9 cellular contexts compared by ENCODE assay signal in genomic region chr2:154697422-154698237, GRCh38. TPM values are rescaled to one million over a fixed set of nuclear protein-coding genes. Genes with fewer than 3 reads are reported as not detected.
A peak's percentile ranks its signal among the peaks of the same experiment; 100 is the strongest.
DNase-seq lines count a peak whose midpoint lies in the region; ATAC-seq, FAIRE-seq and TF ChIP-seq lines count a peak whose summit lies in the region.
"Had no signal": no experiment of that assay in that cellular context is flagged by ENCODE, and none has a peak within 500 bp of the region (broad histone marks: within the 10 kb centered on the region; RNA-seq: fewer than 3 reads in every experiment).

No MANE protein-coding gene starts in this region.

- in situ Hi-C loops in Panc1 (cut with HindIII; ENCODE audit: low pct_unique_long_range_greater_than_20kb, low sequenced_read_pairs) = no loop called here

- BruUV-seq in Panc1 (replicated peaks; lab: Mats Ljungman, UMichigan) = no TSS peak

- no peak for FAIRE-seq in HTR-8/SVneo (lab: Jason Lieb, UNC)
- FAIRE-seq: GM18507 had no signal

- DNase-seq in EH (ENCODE audit: low read depth) (peak; percentile 3), Panc1 (ENCODE audit: low read depth, low spot score) (no peak), heart left ventricle (peak in 3 of 5 donors; percentile 9 to 63 (median 21)), posterior vena cava (ENCODE audit: low spot score) (peak; percentile 85), RKO (ENCODE audit: low spot score) (no peak), SIG-M5 treated with dmso at 0.1 percent for 504 hours (lab: John Stamatoyannopoulos, UW; ENCODE audit: unreplicated experiment) (no peak), HTR-8/SVneo (ENCODE audit: insufficient read length, low spot score) (no peak)

- POLR2A ChIA-PET in Panc1 (lab: Charles Lee) = no interaction called here

- H3K4me1 ChIP-seq in Panc1 (ENCODE audit: control insufficient read depth, insufficient read depth, low read length) = no peaks in the 10 kb centered on the region
- H3K4me1 ChIP-seq in heart left ventricle = peaks cover 0 to 19% (median 2%) of the 10 kb centered on the region in 12 donors

- H3K27ac ChIP-seq in Panc1 (ENCODE audit: low read length) = no peak overlapping the region
- peak overlapping the region in 1 of 12 donors; percentile 28 for H3K27ac ChIP-seq in heart left ventricle

- intact Hi-C loops in Panc1 (cut with micrococcal nuclease; ENCODE audit: unreplicated experiment) (no loop called here), heart left ventricle (cut with DNase I) (no loop called here), posterior vena cava (cut with DNase I) (loop anchor here (5.0 to 10.0 kb wide), 2 partner anchors 75 to 153 kb away; no protein-coding TSS in a partner anchor)

- H3K9me3 ChIP-seq in Panc1 (ENCODE audit: control insufficient read depth, insufficient read depth, low read depth, low read length) (no peaks in the 10 kb centered on the region), heart left ventricle (no peaks in the 10 kb centered on the region)

- ATAC-seq in Panc1 (peak; percentile 60), heart left ventricle (peak in 3 of 4 donors; percentile 46 to 63 (median 61)), HG03175 (IDR thresholded peaks at IDR 0.05; ENCODE audit: unreplicated experiment) (no peak)

- no peak for TF ChIP-seq POLR2A in heart left ventricle (IDR thresholded peaks at IDR 0.05)

- H3K27me3 ChIP-seq in Panc1 (ENCODE audit: control insufficient read depth, insufficient read depth, low read length) (0 out of 2 replicates have a peak, but pooled peaks cover 4% of the 10 kb centered on the region), heart left ventricle (peaks cover 4 to 40% (median 29%) of the 10 kb centered on the region in 9 donors)

- peak overlapping the region; percentile 31 to 46 for H3K4me3 ChIP-seq in Panc1 (ENCODE audit: low read depth in 2 of 2, low read length in 2 of 2)
- H3K4me3 ChIP-seq in heart left ventricle = peak overlapping the region; percentile 15 to 58 (median 46)

- CTCF ChIA-PET in Panc1 (lab: Charles Lee) = no interaction called here

- H3K36me3 ChIP-seq in Panc1 (ENCODE audit: control insufficient read depth, insufficient read depth, low read length) (no peaks in the 10 kb centered on the region), heart left ventricle (no peaks in the 10 kb centered on the region)

- TF ChIP-seq CTCF in Panc1 (IDR thresholded peaks at IDR 0.05) (no peak), heart left ventricle (IDR thresholded peaks at IDR 0.05) (no peak)

- WGBS in heart left ventricle, 4 donors = 1 to 3% (median 1%) methylated on average over 26 to 67 of the region's 67 CpGs

RNA-seq across cellular contexts. Expression of gene KCNJ3, which starts 0.9 kb away (rescaled TPM):
- total RNA-seq in Panc1 (2021; ENCODE audit: unreplicated experiment) (0.21 TPM), heart left ventricle (1 to 10 TPM in 2 of 9 donors, under 1 TPM in 7; 0.16 to 6.2 (median 0.40) TPM), posterior vena cava (10 to 100 TPM in 1 of 2 donors, 1 to 10 TPM in 1; 3.3 to 16.2 TPM)
- 0.06 TPM for polyA plus RNA-seq in Panc1 (2012; ENCODE audit: insufficient read length)
- under 1 TPM; 0.07 to 0.42 TPM for polyA plus RNA-seq in heart left ventricle

Comparison
In these comparisons a context has a peak if more than half of its experiments do, and no peak if none do; other contexts are left out.
1. DNase-seq: peak in EH (single experiment), heart left ventricle (3 of 5) and posterior vena cava (single experiment); none in Panc1 (single experiment), RKO (single experiment), SIG-M5 treated with dmso at 0.1 percent for 504 hours (single experiment) and HTR-8/SVneo (single experiment).
2. intact Hi-C loops: an anchor here in posterior vena cava (5.0 to 10.0 kb wide); none called in Panc1 and heart left ventricle.